1 cellular context compared by ENCODE assay signal in the genomic region with DNA sequence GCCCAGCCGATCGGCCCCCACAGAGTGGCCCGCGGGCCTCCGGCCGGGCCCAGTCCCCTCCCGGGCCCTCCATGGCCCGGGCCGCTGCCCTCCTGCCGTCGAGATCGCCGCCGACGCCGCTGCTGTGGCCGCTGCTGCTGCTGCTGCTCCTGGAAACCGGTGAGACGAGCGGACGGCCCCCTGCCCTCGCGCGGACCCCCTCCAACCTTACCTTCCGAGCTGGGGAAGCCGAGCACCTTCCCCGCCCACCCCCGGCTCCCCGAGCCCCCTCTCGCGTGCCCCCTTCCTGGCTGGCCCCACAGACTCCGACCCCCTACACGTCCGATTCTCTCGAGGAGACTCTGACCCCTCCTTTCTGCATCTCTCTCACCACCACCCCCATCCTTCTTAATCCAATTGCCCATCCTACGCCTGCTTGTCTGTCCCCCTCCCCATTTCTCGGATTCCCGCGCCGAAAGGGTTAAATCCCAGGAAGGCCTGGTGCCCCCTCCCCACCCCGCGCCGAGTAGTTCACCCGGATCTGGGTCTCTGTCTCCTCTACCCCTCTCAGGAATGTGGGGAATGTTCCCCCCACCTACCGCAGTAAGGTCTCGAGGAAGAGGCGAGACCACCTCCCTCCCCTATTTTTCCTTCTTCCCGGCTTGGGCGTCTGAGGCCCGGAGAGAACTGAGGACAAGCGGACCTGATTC.
TF ChIP-seq lines count a peak whose summit lies in the region.

No MANE protein-coding gene starts in this region.

TF ChIP-seq in HepG2, 621 proteins besides CTCF, POLR2A, EP300 and RAD21 (continued from another document and continues in another):
- TF ChIP-seq, protein P1, sequence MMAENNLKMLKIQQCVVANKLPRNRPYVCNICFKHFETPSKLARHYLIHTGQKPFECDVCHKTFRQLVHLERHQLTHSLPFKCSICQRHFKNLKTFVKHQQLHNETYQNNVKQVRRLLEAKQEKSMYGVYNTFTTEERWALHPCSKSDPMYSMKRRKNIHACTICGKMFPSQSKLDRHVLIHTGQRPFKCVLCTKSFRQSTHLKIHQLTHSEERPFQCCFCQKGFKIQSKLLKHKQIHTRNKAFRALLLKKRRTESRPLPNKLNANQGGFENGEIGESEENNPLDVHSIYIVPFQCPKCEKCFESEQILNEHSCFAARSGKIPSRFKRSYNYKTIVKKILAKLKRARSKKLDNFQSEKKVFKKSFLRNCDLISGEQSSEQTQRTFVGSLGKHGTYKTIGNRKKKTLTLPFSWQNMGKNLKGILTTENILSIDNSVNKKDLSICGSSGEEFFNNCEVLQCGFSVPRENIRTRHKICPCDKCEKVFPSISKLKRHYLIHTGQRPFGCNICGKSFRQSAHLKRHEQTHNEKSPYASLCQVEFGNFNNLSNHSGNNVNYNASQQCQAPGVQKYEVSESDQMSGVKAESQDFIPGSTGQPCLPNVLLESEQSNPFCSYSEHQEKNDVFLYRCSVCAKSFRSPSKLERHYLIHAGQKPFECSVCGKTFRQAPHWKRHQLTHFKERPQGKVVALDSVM (CRISPR knock-in tag; IDR thresholded peaks at IDR 0.05), result no peak
- TF ChIP-seq DNMT3B (CRISPR knock-in tag; conservative IDR thresholded peaks at IDR 0.05), result no peak
- TF ChIP-seq ZNF878 (CRISPR knock-in tag; IDR thresholded peaks at IDR 0.05), result no peak
- no peak for TF ChIP-seq ZNF776 (CRISPR knock-in tag; IDR thresholded peaks at IDR 0.05)
- no peak for TF ChIP-seq MED13 (CRISPR knock-in tag; IDR thresholded peaks at IDR 0.05)
- TF ChIP-seq, protein P2, sequence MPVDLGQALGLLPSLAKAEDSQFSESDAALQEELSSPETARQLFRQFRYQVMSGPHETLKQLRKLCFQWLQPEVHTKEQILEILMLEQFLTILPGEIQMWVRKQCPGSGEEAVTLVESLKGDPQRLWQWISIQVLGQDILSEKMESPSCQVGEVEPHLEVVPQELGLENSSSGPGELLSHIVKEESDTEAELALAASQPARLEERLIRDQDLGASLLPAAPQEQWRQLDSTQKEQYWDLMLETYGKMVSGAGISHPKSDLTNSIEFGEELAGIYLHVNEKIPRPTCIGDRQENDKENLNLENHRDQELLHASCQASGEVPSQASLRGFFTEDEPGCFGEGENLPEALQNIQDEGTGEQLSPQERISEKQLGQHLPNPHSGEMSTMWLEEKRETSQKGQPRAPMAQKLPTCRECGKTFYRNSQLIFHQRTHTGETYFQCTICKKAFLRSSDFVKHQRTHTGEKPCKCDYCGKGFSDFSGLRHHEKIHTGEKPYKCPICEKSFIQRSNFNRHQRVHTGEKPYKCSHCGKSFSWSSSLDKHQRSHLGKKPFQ (CRISPR knock-in tag; IDR thresholded peaks at IDR 0.05; ENCODE audit: insufficient replicate concordance), result no peak
- TF ChIP-seq, protein P3, sequence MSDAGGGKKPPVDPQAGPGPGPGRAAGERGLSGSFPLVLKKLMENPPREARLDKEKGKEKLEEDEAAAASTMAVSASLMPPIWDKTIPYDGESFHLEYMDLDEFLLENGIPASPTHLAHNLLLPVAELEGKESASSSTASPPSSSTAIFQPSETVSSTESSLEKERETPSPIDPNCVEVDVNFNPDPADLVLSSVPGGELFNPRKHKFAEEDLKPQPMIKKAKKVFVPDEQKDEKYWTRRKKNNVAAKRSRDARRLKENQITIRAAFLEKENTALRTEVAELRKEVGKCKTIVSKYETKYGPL (CRISPR knock-in tag; IDR thresholded peaks at IDR 0.05), result no peak
- no peak for TF ChIP-seq NFRKB (IDR thresholded peaks at IDR 0.05)
- TF ChIP-seq, protein P4, sequence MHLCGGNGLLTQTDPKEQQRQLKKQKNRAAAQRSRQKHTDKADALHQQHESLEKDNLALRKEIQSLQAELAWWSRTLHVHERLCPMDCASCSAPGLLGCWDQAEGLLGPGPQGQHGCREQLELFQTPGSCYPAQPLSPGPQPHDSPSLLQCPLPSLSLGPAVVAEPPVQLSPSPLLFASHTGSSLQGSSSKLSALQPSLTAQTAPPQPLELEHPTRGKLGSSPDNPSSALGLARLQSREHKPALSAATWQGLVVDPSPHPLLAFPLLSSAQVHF (CRISPR knock-in tag; IDR thresholded peaks at IDR 0.05), result no peak
- TF ChIP-seq SRY (CRISPR knock-in tag; IDR thresholded peaks at IDR 0.05), result no peak
- peak; percentile 14; the same call in 1 of the 2 replicates for TF ChIP-seq CCDC6 (CRISPR knock-in tag; IDR thresholded peaks at IDR 0.05)
- peak; percentile 55 for TF ChIP-seq AGO2 (optimal IDR thresholded peaks at IDR 0.05; ENCODE audit: low read depth, low read length)
- TF ChIP-seq NFE2 (CRISPR knock-in tag; IDR thresholded peaks at IDR 0.05), result no peak
- no peak for TF ChIP-seq SRSF4 (IDR thresholded peaks at IDR 0.05; ENCODE audit: low read depth, low read length, poor library complexity, severe bottlenecking)
- TF ChIP-seq, protein P5, sequence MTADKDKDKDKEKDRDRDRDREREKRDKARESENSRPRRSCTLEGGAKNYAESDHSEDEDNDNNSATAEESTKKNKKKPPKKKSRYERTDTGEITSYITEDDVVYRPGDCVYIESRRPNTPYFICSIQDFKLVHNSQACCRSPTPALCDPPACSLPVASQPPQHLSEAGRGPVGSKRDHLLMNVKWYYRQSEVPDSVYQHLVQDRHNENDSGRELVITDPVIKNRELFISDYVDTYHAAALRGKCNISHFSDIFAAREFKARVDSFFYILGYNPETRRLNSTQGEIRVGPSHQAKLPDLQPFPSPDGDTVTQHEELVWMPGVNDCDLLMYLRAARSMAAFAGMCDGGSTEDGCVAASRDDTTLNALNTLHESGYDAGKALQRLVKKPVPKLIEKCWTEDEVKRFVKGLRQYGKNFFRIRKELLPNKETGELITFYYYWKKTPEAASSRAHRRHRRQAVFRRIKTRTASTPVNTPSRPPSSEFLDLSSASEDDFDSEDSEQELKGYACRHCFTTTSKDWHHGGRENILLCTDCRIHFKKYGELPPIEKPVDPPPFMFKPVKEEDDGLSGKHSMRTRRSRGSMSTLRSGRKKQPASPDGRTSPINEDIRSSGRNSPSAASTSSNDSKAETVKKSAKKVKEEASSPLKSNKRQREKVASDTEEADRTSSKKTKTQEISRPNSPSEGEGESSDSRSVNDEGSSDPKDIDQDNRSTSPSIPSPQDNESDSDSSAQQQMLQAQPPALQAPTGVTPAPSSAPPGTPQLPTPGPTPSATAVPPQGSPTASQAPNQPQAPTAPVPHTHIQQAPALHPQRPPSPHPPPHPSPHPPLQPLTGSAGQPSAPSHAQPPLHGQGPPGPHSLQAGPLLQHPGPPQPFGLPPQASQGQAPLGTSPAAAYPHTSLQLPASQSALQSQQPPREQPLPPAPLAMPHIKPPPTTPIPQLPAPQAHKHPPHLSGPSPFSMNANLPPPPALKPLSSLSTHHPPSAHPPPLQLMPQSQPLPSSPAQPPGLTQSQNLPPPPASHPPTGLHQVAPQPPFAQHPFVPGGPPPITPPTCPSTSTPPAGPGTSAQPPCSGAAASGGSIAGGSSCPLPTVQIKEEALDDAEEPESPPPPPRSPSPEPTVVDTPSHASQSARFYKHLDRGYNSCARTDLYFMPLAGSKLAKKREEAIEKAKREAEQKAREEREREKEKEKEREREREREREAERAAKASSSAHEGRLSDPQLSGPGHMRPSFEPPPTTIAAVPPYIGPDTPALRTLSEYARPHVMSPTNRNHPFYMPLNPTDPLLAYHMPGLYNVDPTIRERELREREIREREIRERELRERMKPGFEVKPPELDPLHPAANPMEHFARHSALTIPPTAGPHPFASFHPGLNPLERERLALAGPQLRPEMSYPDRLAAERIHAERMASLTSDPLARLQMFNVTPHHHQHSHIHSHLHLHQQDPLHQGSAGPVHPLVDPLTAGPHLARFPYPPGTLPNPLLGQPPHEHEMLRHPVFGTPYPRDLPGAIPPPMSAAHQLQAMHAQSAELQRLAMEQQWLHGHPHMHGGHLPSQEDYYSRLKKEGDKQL (CRISPR knock-in tag; IDR thresholded peaks at IDR 0.05; ENCODE audit: low read depth), result no peak
- TF ChIP-seq ZNF24 (IDR thresholded peaks at IDR 0.05), result no peak
- TF ChIP-seq POLR2AphosphoS2 (IDR thresholded peaks at IDR 0.05; ENCODE audit: low read depth, low read length), result no peak
- TF ChIP-seq ZNF788 (CRISPR knock-in tag; IDR thresholded peaks at IDR 0.05; ENCODE audit: borderline replicate concordance), result no peak
- no peak for TF ChIP-seq ZNF329 (CRISPR knock-in tag; IDR thresholded peaks at IDR 0.05; ENCODE audit: low read depth)
- TF ChIP-seq, protein P6, sequence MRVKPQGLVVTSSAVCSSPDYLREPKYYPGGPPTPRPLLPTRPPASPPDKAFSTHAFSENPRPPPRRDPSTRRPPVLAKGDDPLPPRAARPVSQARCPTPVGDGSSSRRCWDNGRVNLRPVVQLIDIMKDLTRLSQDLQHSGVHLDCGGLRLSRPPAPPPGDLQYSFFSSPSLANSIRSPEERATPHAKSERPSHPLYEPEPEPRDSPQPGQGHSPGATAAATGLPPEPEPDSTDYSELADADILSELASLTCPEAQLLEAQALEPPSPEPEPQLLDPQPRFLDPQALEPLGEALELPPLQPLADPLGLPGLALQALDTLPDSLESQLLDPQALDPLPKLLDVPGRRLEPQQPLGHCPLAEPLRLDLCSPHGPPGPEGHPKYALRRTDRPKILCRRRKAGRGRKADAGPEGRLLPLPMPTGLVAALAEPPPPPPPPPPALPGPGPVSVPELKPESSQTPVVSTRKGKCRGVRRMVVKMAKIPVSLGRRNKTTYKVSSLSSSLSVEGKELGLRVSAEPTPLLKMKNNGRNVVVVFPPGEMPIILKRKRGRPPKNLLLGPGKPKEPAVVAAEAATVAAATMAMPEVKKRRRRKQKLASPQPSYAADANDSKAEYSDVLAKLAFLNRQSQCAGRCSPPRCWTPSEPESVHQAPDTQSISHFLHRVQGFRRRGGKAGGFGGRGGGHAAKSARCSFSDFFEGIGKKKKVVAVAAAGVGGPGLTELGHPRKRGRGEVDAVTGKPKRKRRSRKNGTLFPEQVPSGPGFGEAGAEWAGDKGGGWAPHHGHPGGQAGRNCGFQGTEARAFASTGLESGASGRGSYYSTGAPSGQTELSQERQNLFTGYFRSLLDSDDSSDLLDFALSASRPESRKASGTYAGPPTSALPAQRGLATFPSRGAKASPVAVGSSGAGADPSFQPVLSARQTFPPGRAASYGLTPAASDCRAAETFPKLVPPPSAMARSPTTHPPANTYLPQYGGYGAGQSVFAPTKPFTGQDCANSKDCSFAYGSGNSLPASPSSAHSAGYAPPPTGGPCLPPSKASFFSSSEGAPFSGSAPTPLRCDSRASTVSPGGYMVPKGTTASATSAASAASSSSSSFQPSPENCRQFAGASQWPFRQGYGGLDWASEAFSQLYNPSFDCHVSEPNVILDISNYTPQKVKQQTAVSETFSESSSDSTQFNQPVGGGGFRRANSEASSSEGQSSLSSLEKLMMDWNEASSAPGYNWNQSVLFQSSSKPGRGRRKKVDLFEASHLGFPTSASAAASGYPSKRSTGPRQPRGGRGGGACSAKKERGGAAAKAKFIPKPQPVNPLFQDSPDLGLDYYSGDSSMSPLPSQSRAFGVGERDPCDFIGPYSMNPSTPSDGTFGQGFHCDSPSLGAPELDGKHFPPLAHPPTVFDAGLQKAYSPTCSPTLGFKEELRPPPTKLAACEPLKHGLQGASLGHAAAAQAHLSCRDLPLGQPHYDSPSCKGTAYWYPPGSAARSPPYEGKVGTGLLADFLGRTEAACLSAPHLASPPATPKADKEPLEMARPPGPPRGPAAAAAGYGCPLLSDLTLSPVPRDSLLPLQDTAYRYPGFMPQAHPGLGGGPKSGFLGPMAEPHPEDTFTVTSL (CRISPR knock-in tag; IDR thresholded peaks at IDR 0.05; ENCODE audit: borderline replicate concordance), result no peak
- no peak for TF ChIP-seq ZKSCAN5 (CRISPR knock-in tag; IDR thresholded peaks at IDR 0.05)
- TF ChIP-seq, protein P7, sequence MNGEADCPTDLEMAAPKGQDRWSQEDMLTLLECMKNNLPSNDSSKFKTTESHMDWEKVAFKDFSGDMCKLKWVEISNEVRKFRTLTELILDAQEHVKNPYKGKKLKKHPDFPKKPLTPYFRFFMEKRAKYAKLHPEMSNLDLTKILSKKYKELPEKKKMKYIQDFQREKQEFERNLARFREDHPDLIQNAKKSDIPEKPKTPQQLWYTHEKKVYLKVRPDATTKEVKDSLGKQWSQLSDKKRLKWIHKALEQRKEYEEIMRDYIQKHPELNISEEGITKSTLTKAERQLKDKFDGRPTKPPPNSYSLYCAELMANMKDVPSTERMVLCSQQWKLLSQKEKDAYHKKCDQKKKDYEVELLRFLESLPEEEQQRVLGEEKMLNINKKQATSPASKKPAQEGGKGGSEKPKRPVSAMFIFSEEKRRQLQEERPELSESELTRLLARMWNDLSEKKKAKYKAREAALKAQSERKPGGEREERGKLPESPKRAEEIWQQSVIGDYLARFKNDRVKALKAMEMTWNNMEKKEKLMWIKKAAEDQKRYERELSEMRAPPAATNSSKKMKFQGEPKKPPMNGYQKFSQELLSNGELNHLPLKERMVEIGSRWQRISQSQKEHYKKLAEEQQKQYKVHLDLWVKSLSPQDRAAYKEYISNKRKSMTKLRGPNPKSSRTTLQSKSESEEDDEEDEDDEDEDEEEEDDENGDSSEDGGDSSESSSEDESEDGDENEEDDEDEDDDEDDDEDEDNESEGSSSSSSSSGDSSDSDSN (CRISPR knock-in tag; IDR thresholded peaks at IDR 0.05), result no peak
- no peak for TF ChIP-seq ZNF598 (CRISPR knock-in tag; IDR thresholded peaks at IDR 0.05; ENCODE audit: borderline replicate concordance)
- peak; percentile 59 for TF ChIP-seq RBFOX2 (IDR thresholded peaks at IDR 0.05; ENCODE audit: low read depth, low read length)
- TF ChIP-seq, protein P8, sequence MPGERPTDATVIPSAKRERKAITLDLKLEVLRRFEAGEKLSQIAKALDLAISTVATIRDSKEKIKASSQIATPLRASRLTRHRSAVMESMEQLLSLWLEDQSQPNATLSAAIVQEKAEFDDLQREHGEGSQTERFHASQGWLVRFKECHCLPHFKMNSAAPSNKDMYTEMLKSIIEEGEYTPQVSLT (CRISPR knock-in tag; IDR thresholded peaks at IDR 0.05; ENCODE audit: borderline replicate concordance, low read depth), result no peak
- TF ChIP-seq ATRX (CRISPR knock-in tag; IDR thresholded peaks at IDR 0.05; ENCODE audit: borderline replicate concordance), result no peak
- no peak for TF ChIP-seq CENPT (CRISPR knock-in tag; IDR thresholded peaks at IDR 0.05; ENCODE audit: low read depth)
- TF ChIP-seq ZFP37 (CRISPR knock-in tag; IDR thresholded peaks at IDR 0.05; ENCODE audit: borderline replicate concordance), result no peak
- no peak; the same call in 1 of the 2 replicates for TF ChIP-seq KAT8 (CRISPR knock-in tag; IDR thresholded peaks at IDR 0.05)
